ENCODE assay signal across 8 cellular contexts in the genomic region with DNA sequence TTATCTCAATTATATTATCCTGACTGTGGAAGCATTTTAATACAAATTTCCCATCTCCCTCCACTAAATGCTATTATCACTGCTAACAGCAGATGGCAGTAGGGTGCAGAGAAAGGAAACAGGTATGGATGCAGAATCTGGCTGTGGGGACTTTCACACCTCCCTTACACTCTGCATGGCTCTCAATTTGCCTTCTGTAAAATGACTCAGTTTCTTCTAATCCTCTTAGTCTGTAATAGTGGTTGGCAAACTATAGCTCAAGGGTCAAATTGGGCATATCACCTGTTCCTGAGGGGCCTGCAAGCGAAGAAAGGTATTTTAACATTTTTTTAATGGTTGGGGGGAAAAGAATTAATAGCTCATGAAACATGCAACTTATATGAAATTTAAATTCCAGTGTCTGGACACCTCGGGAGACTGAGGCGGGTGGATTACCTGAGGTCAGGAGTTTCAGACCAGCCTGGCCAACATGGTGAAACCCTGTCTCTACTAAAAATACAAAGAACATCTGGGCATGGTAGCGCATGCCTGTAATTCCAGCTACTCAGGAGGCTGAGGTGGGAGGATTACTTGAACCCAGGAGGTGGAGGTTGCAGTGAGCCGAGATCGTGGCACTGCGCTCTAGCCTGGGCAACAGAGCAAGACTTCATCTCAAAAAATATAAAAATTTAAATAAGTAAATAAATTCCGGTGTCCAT.
DNase-seq lines count a peak whose midpoint lies in the region; TF ChIP-seq lines count a peak whose summit lies in the region.

No MANE protein-coding gene starts in this region.

- H3K27me3 ChIP-seq in breast epithelium: no peaks in the 10 kb centered on the region

- DNase-seq in activated CD8-positive, alpha-beta memory T cell treated with anti-CD3 and anti-CD28 coated beads for 4 hours (ENCODE audit: low read depth in 2 of 2): peak; percentile 12 to 23
- no peak for DNase-seq in activated CD8-positive, alpha-beta memory T cell treated with anti-CD3 and anti-CD28 coated beads, Interleukin-2, amount 50 U/mL, for 48 hours
- peak; percentile 66 for DNase-seq in NCI-H1092 (lab: John Stamatoyannopoulos, UW)
- peak; percentile 26 for DNase-seq in T follicular helper cell (ENCODE audit: low read depth)
- DNase-seq in breast epithelium (ENCODE audit: low spot score in 2 of 2): no peak
- DNase-seq in kidney glomerular epithelial cell (lab: John Stamatoyannopoulos, UW): peak; percentile 78
- DNase-seq in stimulated activated CD4-positive, alpha-beta T cell treated with anti-CD3 and anti-CD28 coated beads, Interleukin-4, amount 100 ng/mL, for 1 hour: peak; percentile 16
- DNase-seq in occipital lobe (lab: John Stamatoyannopoulos, UW): no peak

- H3K36me3 ChIP-seq in breast epithelium: no peaks in the 10 kb centered on the region

- intact Hi-C loops in breast epithelium (cut with DNase I; ENCODE audit: low total_unique reads): loop anchor here (5.0 kb wide), 1 partner anchor 109 kb away; no protein-coding TSS in a partner anchor

- TF ChIP-seq POLR2A in breast epithelium (IDR thresholded peaks at IDR 0.05): no peak

- no peaks in the 10 kb centered on the region for H3K9me3 ChIP-seq in breast epithelium

- peak overlapping the region; percentile 77 to 87 for H3K27ac ChIP-seq in breast epithelium

- H3K4me1 ChIP-seq in breast epithelium: peaks cover 13 to 16% of the 10 kb centered on the region in 2 donors

- no peak overlapping the region for H3K4me3 ChIP-seq in breast epithelium

- peak; percentile 97 to 99 (median 98) for TF ChIP-seq CTCF in breast epithelium (IDR thresholded peaks at IDR 0.05)

Comparison
In these comparisons a context has a peak if more than half of its experiments do, and no peak if none do; other contexts are left out.
1. DNase-seq: peak in activated CD8-positive, alpha-beta memory T cell treated with anti-CD3 and anti-CD28 coated beads for 4 hours (2 of 2), NCI-H1092 (single experiment), T follicular helper cell (single experiment), kidney glomerular epithelial cell (single experiment) and stimulated activated CD4-positive, alpha-beta T cell treated with anti-CD3 and anti-CD28 coated beads, Interleukin-4, amount 100 ng/mL, for 1 hour (single experiment); none in activated CD8-positive, alpha-beta memory T cell treated with anti-CD3 and anti-CD28 coated beads, Interleukin-2, amount 50 U/mL, for 48 hours (single experiment), breast epithelium (0 of 2) and occipital lobe (single experiment).